In genomic region chr11:1573077-1573846, GRCh38 we compare ENCODE assay signal across 1 cellular context.
TF ChIP-seq lines count a peak whose summit lies in the region.

No MANE protein-coding gene starts in this region.

TF ChIP-seq in HEK293, 187 proteins besides CTCF, POLR2A, EP300 and RAD21 (continued from another document and continues in another):
- TF ChIP-seq ZBTB10 (tag by site-specific recombination; IDR thresholded peaks at IDR 0.05) = peak; percentile 97; the same call in 1 of the 2 replicates
- TF ChIP-seq KLF1 (tag by site-specific recombination; IDR thresholded peaks at IDR 0.05) = peak; percentile 35; the same call in 1 of the 2 replicates
- TF ChIP-seq PRDM2 (tag by site-specific recombination; IDR thresholded peaks at IDR 0.05; ENCODE audit: borderline replicate concordance) = no peak
- no peak for TF ChIP-seq ZNF544 (tag by site-specific recombination; IDR thresholded peaks at IDR 0.05)
- TF ChIP-seq ZBTB11 (tag by site-specific recombination; conservative IDR thresholded peaks at IDR 0.05; ENCODE audit: low read depth) = no peak
- TF ChIP-seq ZNF777 (tag by site-specific recombination; IDR thresholded peaks at IDR 0.05; ENCODE audit: borderline replicate concordance) = no peak
- TF ChIP-seq GFI1B (tag by site-specific recombination; IDR thresholded peaks at IDR 0.05) = no peak
- TF ChIP-seq ZBTB44 (tag by site-specific recombination; IDR thresholded peaks at IDR 0.05) = no peak
- TF ChIP-seq HIC1 (tag by site-specific recombination; IDR thresholded peaks at IDR 0.05) = peak; percentile 84
- no peak for TF ChIP-seq ZBTB26 (tag by site-specific recombination; optimal IDR thresholded peaks at IDR 0.05)
- TF ChIP-seq TCF7L2 (IDR thresholded peaks at IDR 0.05; ENCODE audit: borderline replicate concordance, low read depth, low read length) = no peak
- TF ChIP-seq ZNF792 (tag by site-specific recombination; IDR thresholded peaks at IDR 0.05) = peak; percentile 97
- no peak for TF ChIP-seq ZNF549 (tag by site-specific recombination; IDR thresholded peaks at IDR 0.05)
- TF ChIP-seq ZNF341 (tag by site-specific recombination; IDR thresholded peaks at IDR 0.05; ENCODE audit: low read depth) = no peak
- no peak for TF ChIP-seq ZNF23 (tag by site-specific recombination; IDR thresholded peaks at IDR 0.05; ENCODE audit: borderline replicate concordance)
- TF ChIP-seq ZNF48 (tag by site-specific recombination; IDR thresholded peaks at IDR 0.05) = no peak
- no peak for TF ChIP-seq PRDM4 (tag by site-specific recombination; IDR thresholded peaks at IDR 0.05)
- TF ChIP-seq ZNF707 (tag by site-specific recombination; IDR thresholded peaks at IDR 0.05) = no peak
- TF ChIP-seq ZNF660 (tag by site-specific recombination; IDR thresholded peaks at IDR 0.05) = no peak
- TF ChIP-seq ZNF521 (tag by site-specific recombination; IDR thresholded peaks at IDR 0.05) = no peak
- TF ChIP-seq EGR2 (tag by site-specific recombination; IDR thresholded peaks at IDR 0.05; ENCODE audit: low read depth) = no peak
- TF ChIP-seq ZNF423 (tag by site-specific recombination; IDR thresholded peaks at IDR 0.05) = no peak
- no peak for TF ChIP-seq ZNF398 (tag by site-specific recombination; IDR thresholded peaks at IDR 0.05)
- TF ChIP-seq KLF8 (tag by site-specific recombination; IDR thresholded peaks at IDR 0.05) = peak; percentile 11; the same call in 1 of the 2 replicates
- TF ChIP-seq SALL2 (tag by site-specific recombination; IDR thresholded peaks at IDR 0.05; ENCODE audit: borderline replicate concordance) = no peak
